Comparison of ENCODE assay signal across 23 cellular contexts in the genomic region with DNA sequence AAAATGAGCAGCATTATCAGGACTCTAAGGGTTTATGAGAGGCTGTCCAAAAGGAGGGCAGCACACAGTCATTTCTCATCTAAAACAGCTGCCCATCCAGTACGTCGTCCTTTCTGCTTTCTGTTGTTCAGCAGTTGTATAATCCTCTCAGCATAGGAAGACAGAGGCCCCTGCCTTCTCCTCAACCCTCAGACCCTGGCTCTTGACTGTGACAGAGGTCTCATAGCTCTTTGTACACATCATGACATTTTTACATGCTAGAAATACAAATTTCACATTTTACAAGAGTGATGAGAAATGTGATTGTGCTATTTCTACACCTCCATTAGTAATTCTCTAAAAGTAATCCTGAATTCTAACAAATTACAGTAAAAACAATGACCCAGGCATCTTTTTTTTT. TPM values are rescaled to one million over a fixed set of nuclear protein-coding genes. Genes with fewer than 3 reads are reported as not detected.
A peak's percentile ranks its signal among the peaks of the same experiment; 100 is the strongest.
DNase-seq lines count a peak whose midpoint lies in the region; ATAC-seq, FAIRE-seq and TF ChIP-seq lines count a peak whose summit lies in the region.
"Had no signal": no experiment of that assay in that cellular context is flagged by ENCODE, and none has a peak within 500 bp of the region (broad histone marks: within the 10 kb centered on the region; RNA-seq: fewer than 3 reads in every experiment).

No MANE protein-coding gene starts in this region.

- no peaks in the 10 kb centered on the region for H3K79me2 ChIP-seq in ACC112 (ENCODE audit: control insufficient read depth, insufficient read depth, low read length, unreplicated experiment)
- H3K79me2 ChIP-seq in GM23338 (replicated peaks; ENCODE audit: insufficient read depth) = no peaks in the 10 kb centered on the region
- no peaks in the 10 kb centered on the region for H3K79me2 ChIP-seq in keratinocyte (ENCODE audit: control insufficient read depth, insufficient read depth, low read length)

- no peaks in the 10 kb centered on the region for H3K36me3 ChIP-seq in ACC112 (ENCODE audit: insufficient read depth, low read length)
- H3K36me3 ChIP-seq in GM23338 (ENCODE audit: insufficient read depth) = no peaks in the 10 kb centered on the region
- no peaks in the 10 kb centered on the region for H3K36me3 ChIP-seq in keratinocyte (ENCODE audit: control insufficient read depth in 2 of 2, extremely low read depth in 1 of 2, insufficient read depth in 2 of 2, low read length in 2 of 2)
- H3K36me3 ChIP-seq: BE2C; BLaER1 treated with 17β-estradiol and CSF1 and Interleukin-3, amounts not matched to agents 10 nM and 100 nM; HAP-1 had no signal

- FAIRE-seq in keratinocyte (lab: Jason Lieb, UNC) = peak; percentile 20
- FAIRE-seq: GM12891, GM18507, H54 had no signal

- H3K4me1 ChIP-seq in ACC112 (ENCODE audit: control insufficient read depth, insufficient read depth, low read length, unreplicated experiment) = peaks cover 22% of the 10 kb centered on the region
- no peaks in the 10 kb centered on the region for H3K4me1 ChIP-seq in GM23338 (ENCODE audit: insufficient read depth)
- peaks cover 8% of the 10 kb centered on the region for H3K4me1 ChIP-seq in keratinocyte (ENCODE audit: control insufficient read depth, extremely low read depth, insufficient read depth, low read length)
- H3K4me1 ChIP-seq: BE2C; BLaER1 treated with 17β-estradiol and CSF1 and Interleukin-3, amounts not matched to agents 10 nM and 100 nM; HAP-1 had no signal

- H3K27ac Mint-ChIP-seq in GM23338 (no peak overlapping the region), progenitor cell of endocrine pancreas (no peak overlapping the region)
- H3K27ac Mint-ChIP-seq: CD14-positive monocyte; CD4-positive, alpha-beta T cell; CD8-positive, alpha-beta memory T cell; HFFc6 had no signal

- no peak overlapping the region for H3K9ac ChIP-seq in keratinocyte (ENCODE audit: control insufficient read depth, extremely low read depth, insufficient read depth, low read length)
- H3K9ac ChIP-seq: BLaER1 treated with 17β-estradiol and CSF1 and Interleukin-3, amounts not matched to agents 10 nM and 100 nM had no signal

- TF ChIP-seq CTCF in GM23338 (conservative IDR thresholded peaks at IDR 0.05; ENCODE audit: low read depth in 2 of 2) (no peak), keratinocyte (optimal IDR thresholded peaks at IDR 0.05 in 1 of 3, IDR thresholded peaks at IDR 0.05 in 1 of 3, conservative IDR thresholded peaks at IDR 0.05 in 1 of 3; ENCODE audit: extremely low read depth in 1 of 3, insufficient read depth in 2 of 3, low read length in 3 of 3) (no peak), progenitor cell of endocrine pancreas (IDR thresholded peaks at IDR 0.05; ENCODE audit: unreplicated experiment) (no peak)

- ATAC-seq in GM23338 = no peak

- H4K20me1 ChIP-seq in GM23338 (replicated peaks; ENCODE audit: insufficient read depth) (no peaks in the 10 kb centered on the region), keratinocyte (ENCODE audit: control insufficient read depth, extremely low read depth, insufficient read depth, low read length) (no peaks in the 10 kb centered on the region)
- H4K20me1 ChIP-seq: BLaER1 treated with 17β-estradiol and CSF1 and Interleukin-3, amounts not matched to agents 10 nM and 100 nM had no signal

- H3K9me3 ChIP-seq in keratinocyte (ENCODE audit: control insufficient read depth, low read depth, low read length) = no peaks in the 10 kb centered on the region
- H3K9me3 ChIP-seq: BE2C had no signal

- H3K4me3 Mint-ChIP-seq in GM23338 = no peak overlapping the region
- no peak overlapping the region for H3K4me3 Mint-ChIP-seq in progenitor cell of endocrine pancreas (ENCODE audit: low read depth)
- H3K4me3 Mint-ChIP-seq: CD14-positive monocyte; CD4-positive, alpha-beta T cell; CD8-positive, alpha-beta memory T cell; HFFc6 had no signal

- H3F3A ChIP-seq in GM23338 (replicated peaks; ENCODE audit: low read depth) = no peaks in the 10 kb centered on the region

- H3K27me3 Mint-ChIP-seq in GM23338 (ENCODE audit: insufficient read depth, low read depth, poor library complexity) (no peaks in the 10 kb centered on the region), progenitor cell of endocrine pancreas (no peaks in the 10 kb centered on the region)

- H3K4me2 ChIP-seq in GM23338 (no peak overlapping the region), keratinocyte (ENCODE audit: control insufficient read depth, extremely low read depth, insufficient read depth, low read depth, low read length) (no peak overlapping the region)
- H3K4me2 ChIP-seq: BLaER1 treated with 17β-estradiol and CSF1 and Interleukin-3, amounts not matched to agents 10 nM and 100 nM had no signal

- no peaks in the 10 kb centered on the region for H3K27me3 ChIP-seq in ACC112 (ENCODE audit: insufficient read depth, low read length)
- no peaks in the 10 kb centered on the region for H3K27me3 ChIP-seq in GM23338 (ENCODE audit: insufficient read depth)
- H3K27me3 ChIP-seq in keratinocyte (ENCODE audit: control insufficient read depth, extremely low read depth, insufficient read depth, low read length) = no peaks in the 10 kb centered on the region
- H3K27me3 ChIP-seq: BE2C; BLaER1 treated with 17β-estradiol and CSF1 and Interleukin-3, amounts not matched to agents 10 nM and 100 nM had no signal

- no peaks in the 10 kb centered on the region for H3K9me1 ChIP-seq in keratinocyte (ENCODE audit: control insufficient read depth, extremely low read depth, insufficient read depth, low read length)

- 0 out of 3 replicates have a peak, but pooled peaks cover 2% of the 10 kb centered on the region for H3K4me1 Mint-ChIP-seq in GM23338
- H3K4me1 Mint-ChIP-seq in progenitor cell of endocrine pancreas (ENCODE audit: low read depth) = no peaks in the 10 kb centered on the region
- H3K4me1 Mint-ChIP-seq: CD14-positive monocyte; CD8-positive, alpha-beta memory T cell had no signal

- dilution Hi-C loops in keratinocyte (cut with MboI; ENCODE audit: extremely low pct_ligation_motif_present, low sequenced_read_pairs) = no loop called here

- H3K9me2 ChIP-seq in GM23338 (ENCODE audit: insufficient read depth) = no peaks in the 10 kb centered on the region

- H3K27ac ChIP-seq in ACC112 (ENCODE audit: low read depth, low read length) (no peak overlapping the region), GM23338 (ENCODE audit: low read depth) (no peak overlapping the region), keratinocyte (ENCODE audit: control insufficient read depth, insufficient read depth, low read length) (no peak overlapping the region)
- H3K27ac ChIP-seq: BLaER1 treated with 17β-estradiol and CSF1 and Interleukin-3, amounts not matched to agents 10 nM and 100 nM had no signal

- peak overlapping the region; percentile 82 for H2AFZ ChIP-seq in ACC112 (ENCODE audit: low read length, unreplicated experiment)
- H2AFZ ChIP-seq in GM23338 = peak overlapping the region; percentile 29; the same call in 1 of the 2 replicates
- H2AFZ ChIP-seq in keratinocyte (ENCODE audit: control insufficient read depth, low read length) = no peak overlapping the region

- H3K9me3 Mint-ChIP-seq in GM23338 = peaks cover 17% of the 10 kb centered on the region
- H3K9me3 Mint-ChIP-seq in progenitor cell of endocrine pancreas (ENCODE audit: low read depth) = peaks cover 15% of the 10 kb centered on the region

- H3K36me3 Mint-ChIP-seq in GM23338 (ENCODE audit: low read depth) (peaks cover 16% of the 10 kb centered on the region), progenitor cell of endocrine pancreas (ENCODE audit: insufficient read depth) (no peaks in the 10 kb centered on the region)

- H3K4me3 ChIP-seq in ACC112 (ENCODE audit: low read depth, low read length) = no peak overlapping the region
- H3K4me3 ChIP-seq in GM23338 = no peak overlapping the region
- no peak overlapping the region for H3K4me3 ChIP-seq in keratinocyte (ENCODE audit: control insufficient read depth in 2 of 3, extremely low read depth in 1 of 3, insufficient read depth in 2 of 3, low read depth in 1 of 3, low read length in 3 of 3)
- H3K4me3 ChIP-seq: BLaER1 treated with 17β-estradiol and CSF1 and Interleukin-3, amounts not matched to agents 10 nM and 100 nM; HAP-1 had no signal

- DNase-seq in GM23338 (ENCODE audit: low spot score) (no peak), keratinocyte (ENCODE audit: low read depth, low spot score) (no peak), progenitor cell of endocrine pancreas (ENCODE audit: low spot score, unreplicated experiment) (no peak), SIG-M5 (lab: John Stamatoyannopoulos, UW) (no peak)
- no peak for DNase-seq in stimulated activated CD8-positive, alpha-beta memory T cell treated with anti-CD3 and anti-CD28 coated beads, Interleukin-4, amount 100 ng/mL, for 48 hours
- DNase-seq: AML-193; BE2C; Calu3; CD4-positive, alpha-beta T cell; CD8-positive, alpha-beta memory T cell; COR-L47; DMS53; DMS79 treated with DMSO at 0.1 percent for 48 hours; GF-D8; GOT3; HFFc6 had no signal

TF ChIP-seq in GM23338, 12 proteins besides CTCF, POLR2A, EP300 and RAD21 (continues in another document):
- TF ChIP-seq POLR2AphosphoS5 (IDR thresholded peaks at IDR 0.05; ENCODE audit: low read depth) (no peak), ETS1 (IDR thresholded peaks at IDR 0.05) (no peak)

RNA-seq across cellular contexts. Expression of gene ZC3H12C, which starts 36.2 kb away (rescaled TPM):
- 2.4 and 2.6 TPM in 2 replicates for total RNA-seq in GM23338 (2014; rRNA removed; shearing (Covaris generic))
- polyA plus RNA-seq in GM23338 (2016; fragmentation: Nextera tagmentation; extraction: Ambion mirVana) (0.38 and 0.55 TPM in 2 replicates), keratinocyte (11.1 to 14.0 TPM (median 13.9 TPM) in 3 replicates)
- 2.5 TPM for polyA plus RNA-seq in keratinocyte (2011; ENCODE audit: low read depth)
- 4.6 and 6.9 TPM in 2 replicates for polyA plus RNA-seq in keratinocyte (2011; cell fraction: cytosol; rRNA removed)
- polyA plus RNA-seq in keratinocyte (2011; cell fraction: nucleus; rRNA removed) = 24.8 and 26.0 TPM in 2 replicates
- polyA plus RNA-seq in keratinocyte (2012; ENCODE audit: low replicate concordance) = 3.4 and 5.8 TPM in 2 replicates
- polyA minus RNA-seq in keratinocyte = 15.1 to 29.5 TPM (median 27.5 TPM) in 3 replicates
- 7.3 TPM for polyA minus RNA-seq in keratinocyte (2011; cell fraction: cytosol; rRNA and poly(A)+ RNA removed)
- polyA minus RNA-seq in keratinocyte (2011; cell fraction: nucleus; rRNA and poly(A)+ RNA removed) = 26.7 and 60.2 TPM in 2 replicates
- 9.6 and 10.5 TPM in 2 replicates for total RNA-seq in progenitor cell of endocrine pancreas
- polyA plus RNA-seq: CD8-positive, alpha-beta memory T cell had no signal
